ENCODE assay signal across 8 cellular contexts in the genomic region with DNA sequence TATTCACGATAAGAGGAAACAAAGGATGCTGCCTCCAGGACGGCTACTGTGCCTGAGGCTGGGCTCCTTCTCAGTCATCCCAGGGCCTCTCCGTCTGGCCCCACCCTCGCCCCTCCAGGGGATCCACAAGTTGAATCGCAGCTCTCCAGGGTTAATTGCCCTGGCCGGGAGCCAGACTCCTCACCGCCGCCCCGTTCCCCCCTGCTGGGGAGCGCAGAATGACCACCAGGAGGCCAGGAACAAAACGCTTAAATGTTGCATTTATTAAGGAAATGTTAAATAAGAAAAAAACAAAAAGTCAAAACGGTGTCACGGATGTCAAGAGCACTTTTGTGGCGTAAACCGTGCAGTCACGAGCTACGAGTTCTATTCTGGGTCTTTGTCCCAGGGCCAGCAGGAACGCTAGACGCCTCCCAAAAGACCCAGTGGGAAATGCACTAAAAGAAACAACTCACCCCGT. TPM values are rescaled to one million over a fixed set of nuclear protein-coding genes. Genes with fewer than 3 reads are reported as not detected.
DNase-seq lines count a peak whose midpoint lies in the region; ATAC-seq, FAIRE-seq and TF ChIP-seq lines count a peak whose summit lies in the region.

No MANE protein-coding gene starts in this region.

- H3K4me2 ChIP-seq in HepG2 (ENCODE audit: low read depth, low read length), result no peak overlapping the region

- H3K4me3 ChIP-seq in CD4-positive, alpha-beta memory T cell (ENCODE audit: low read length in 2 of 2), result no peak overlapping the region
- H3K4me3 ChIP-seq in ascending aorta (peak overlapping the region; percentile 68 to 74), HepG2 (replicated peaks in 1 of 3; ENCODE audit: insufficient read depth in 1 of 3, low read depth in 2 of 3, low read length in 3 of 3) (no peak overlapping the region)

- H3K9me3 Mint-ChIP-seq in CD4-positive, alpha-beta memory T cell, result peaks cover 0 to 1% (median 0%) of the 10 kb centered on the region in 8 donors
- H3K9me3 Mint-ChIP-seq in mesothelial cell of epicardium, result no peaks in the 10 kb centered on the region

- ATAC-seq in HepG2 (no peak), HG02885 (IDR thresholded peaks at IDR 0.05; ENCODE audit: poor library complexity, unreplicated experiment) (no peak)

- intact Hi-C loops in CD4-positive, alpha-beta memory T cell (cut with micrococcal nuclease), result no loop called here
- intact Hi-C loops in ascending aorta (cut with DNase I), result no loop called here
- intact Hi-C loops in HepG2 (cut with micrococcal nuclease; ENCODE audit: unreplicated experiment), result loop anchor here (5.0 kb wide), 1 partner anchor 190 kb away; no protein-coding TSS in a partner anchor

- peaks cover 38 to 48% of the 10 kb centered on the region in 2 donors for H3K27me3 Mint-ChIP-seq in CD4-positive, alpha-beta memory T cell
- H3K27me3 Mint-ChIP-seq in mesothelial cell of epicardium (ENCODE audit: low read depth), result peaks cover 15% of the 10 kb centered on the region

- H3K27me3 ChIP-seq in CD4-positive, alpha-beta memory T cell (ENCODE audit: insufficient read depth, low read length), result peaks cover 24% of the 10 kb centered on the region
- H3K27me3 ChIP-seq in ascending aorta (no peaks in the 10 kb centered on the region), HepG2 (ENCODE audit: control insufficient read depth in 1 of 2, insufficient read depth in 2 of 2, low read length in 2 of 2) (peaks cover 6 to 43% of the 10 kb centered on the region in 2 experiments; a peak in 4 of 5 replicates)

- DNase-seq in CD4-positive, alpha-beta memory T cell, result no peak
- DNase-seq in HuH-7 (ENCODE audit: low spot score) (peak; percentile 16), ascending aorta (ENCODE audit: low spot score in 2 of 2) (no peak), mesothelial cell of epicardium (ENCODE audit: low spot score in 2 of 2, unreplicated experiment in 2 of 2) (peak; percentile 35 to 64), HepG2 (ENCODE audit: low spot score) (no peak), germinal center (ENCODE audit: low spot score) (no peak), HT-29 (ENCODE audit: low spot score) (no peak)

- H3K4me3 Mint-ChIP-seq in CD4-positive, alpha-beta memory T cell, result peak overlapping the region; percentile 21 to 88 (median 76)
- H3K4me3 Mint-ChIP-seq in mesothelial cell of epicardium, result peak overlapping the region; percentile 85

- H2AFZ ChIP-seq in HepG2 (ENCODE audit: low read length), result no peak overlapping the region

- no peak for TF ChIP-seq RAD21 in HepG2 (CRISPR knock-in tag; IDR thresholded peaks at IDR 0.05)

- no peak for FAIRE-seq in HepG2 (lab: Jason Lieb, UNC)

- TF ChIP-seq CTCF in ascending aorta (IDR thresholded peaks at IDR 0.05), result no peak
- TF ChIP-seq CTCF in mesothelial cell of epicardium (IDR thresholded peaks at IDR 0.05; ENCODE audit: unreplicated experiment), result peak; percentile 66
- no peak for TF ChIP-seq CTCF in HepG2 (CRISPR knock-in tag; IDR thresholded peaks at IDR 0.05)

- peaks cover 23% of the 10 kb centered on the region for H3K4me1 ChIP-seq in CD4-positive, alpha-beta memory T cell (ENCODE audit: insufficient read depth, low read length)
- H3K4me1 ChIP-seq in ascending aorta, result peaks cover 4 to 23% of the 10 kb centered on the region in 2 donors
- H3K4me1 ChIP-seq in HepG2 (ENCODE audit: insufficient read depth, low read length), result peaks cover 16% of the 10 kb centered on the region

- no peaks in the 10 kb centered on the region for H3K36me3 ChIP-seq in CD4-positive, alpha-beta memory T cell (ENCODE audit: insufficient read depth, low read length)
- H3K36me3 ChIP-seq in ascending aorta (no peaks in the 10 kb centered on the region), HepG2 (replicated peaks in 1 of 2; ENCODE audit: control insufficient read depth in 1 of 2, insufficient read depth in 2 of 2, low read length in 2 of 2) (no peaks in the 10 kb centered on the region)

- CTCF ChIA-PET in CD4-positive, alpha-beta memory T cell (lab: Charles Lee; ENCODE audit: partially characterized antibody), result no interaction called here
- CTCF ChIA-PET in HepG2 (lab: Yijun Ruan, JAX; ENCODE audit: low intra/inter-chr PET ratio, low total read pairs), result no interaction called here

- WGBS in HepG2 (ENCODE audit: low lambda C conversion rate), result 7% methylated on average over 20 of the region's 20 CpGs

- no peak overlapping the region for H3K27ac Mint-ChIP-seq in CD4-positive, alpha-beta memory T cell
- peak overlapping the region; percentile 72 for H3K27ac Mint-ChIP-seq in mesothelial cell of epicardium

- TF ChIP-seq EP300 in HepG2 (IDR thresholded peaks at IDR 0.05; ENCODE audit: low read depth in 2 of 2, low read length in 2 of 2) (no peak), HepG2 (CRISPR knock-in tag; IDR thresholded peaks at IDR 0.05; ENCODE audit: borderline replicate concordance) (no peak)

- POLR2A ChIA-PET in CD4-positive, alpha-beta memory T cell (lab: Charles Lee; ENCODE audit: partially characterized antibody), result interaction anchor here (0.6 kb wide), 1 partner anchor 1299 kb away, joined by 4 read pairs; no protein-coding TSS in a partner anchor
- POLR2A ChIA-PET in HepG2 (lab: Yijun Ruan, JAX), result no interaction called here

- no peaks in the 10 kb centered on the region for H3K9me3 ChIP-seq in CD4-positive, alpha-beta memory T cell (ENCODE audit: control insufficient read depth in 1 of 2, low read length in 2 of 2)
- no peaks in the 10 kb centered on the region for H3K9me3 ChIP-seq in ascending aorta
- no peaks in the 10 kb centered on the region for H3K9me3 ChIP-seq in HepG2 (ENCODE audit: low read length)

- no peak overlapping the region for H3K9ac ChIP-seq in HepG2 (ENCODE audit: insufficient read depth, low read depth, low read length)

- H4K20me1 ChIP-seq in HepG2 (ENCODE audit: insufficient read depth, low read length), result no peaks in the 10 kb centered on the region

- H3K4me1 Mint-ChIP-seq in CD4-positive, alpha-beta memory T cell, result peaks cover 10 to 31% (median 17%) of the 10 kb centered on the region in 4 donors
- peaks cover 54% of the 10 kb centered on the region for H3K4me1 Mint-ChIP-seq in mesothelial cell of epicardium

- H3K79me2 ChIP-seq in HepG2 (ENCODE audit: insufficient read depth, low read length), result no peaks in the 10 kb centered on the region

- in situ Hi-C loops in HepG2 (cut with HindIII; ENCODE audit: extremely low pct_ligation_motif_present, low pct_unique_long_range_greater_than_20kb), result loop anchor here (5.0 to 25.0 kb wide), 3 partner anchors 315 to 1440 kb away; no protein-coding TSS in a partner anchor

- no peaks in the 10 kb centered on the region for H3K36me3 Mint-ChIP-seq in CD4-positive, alpha-beta memory T cell
- no peaks in the 10 kb centered on the region for H3K36me3 Mint-ChIP-seq in mesothelial cell of epicardium

- BruUV-seq in HepG2 (replicated peaks; lab: Mats Ljungman, UMichigan), result no TSS peak

- TF ChIP-seq POLR2A in HepG2 (IDR thresholded peaks at IDR 0.05; ENCODE audit: insufficient read depth in 1 of 2, low read depth in 2 of 2, low read length in 2 of 2), result no peak

- H3K27ac ChIP-seq in CD4-positive, alpha-beta memory T cell (ENCODE audit: low read depth, low read length), result no peak overlapping the region
- H3K27ac ChIP-seq in ascending aorta (no peak overlapping the region), HepG2 (ENCODE audit: extremely low read length, insufficient read depth, low read length) (no peak overlapping the region)

TF ChIP-seq in HepG2, 621 proteins besides CTCF, POLR2A, EP300 and RAD21:
- TF ChIP-seq PAWR (CRISPR knock-in tag; IDR thresholded peaks at IDR 0.05; ENCODE audit: borderline replicate concordance), result no peak

RNA-seq across cellular contexts. Expression of gene RPRM, which starts 1.4 kb away (rescaled TPM):
- total RNA-seq in CD4-positive, alpha-beta memory T cell, result not detected
- under 1 TPM in 1 of 2 donors, not detected in 1; 0.97 TPM for polyA plus RNA-seq in CD4-positive, alpha-beta memory T cell
- total RNA-seq in ascending aorta (not detected), mesothelial cell of epicardium (14.4 to 15.5 TPM (median 15.2 TPM) in 3 replicates), HepG2 (2016; rRNA removed; fragmentation: Illumina TruSeq; extraction: Trizol) (not detected in 2 replicates)
- total RNA-seq in HepG2 (2016; cell fraction: cytosol; rRNA removed; fragmentation: Illumina TruSeq; extraction: Trizol; ENCODE audit: low read depth), result not detected in 2 replicates
- total RNA-seq in HepG2 (2016; cell fraction: insoluble cytoplasmic fraction; rRNA removed; fragmentation: Illumina TruSeq; extraction: Trizol), result not detected in 2 replicates
- total RNA-seq in HepG2 (2016; cell fraction: membrane; rRNA removed; fragmentation: Illumina TruSeq; extraction: Trizol), result not detected in 2 replicates
- total RNA-seq in HepG2 (2016; cell fraction: nucleus; rRNA removed; fragmentation: Illumina TruSeq; extraction: Trizol), result not detected in 2 replicates
- polyA plus RNA-seq in HepG2 (2011; rRNA removed), result not detected in 2 replicates
- polyA plus RNA-seq in HepG2 (2011; cell fraction: cytosol; rRNA removed), result not detected in 2 replicates
- polyA plus RNA-seq in HepG2 (2011; cell fraction: nucleus; rRNA removed), result not detected in 2 replicates
- polyA plus RNA-seq in HepG2 (2012), result not detected in 2 replicates
- not detected in 2 replicates for polyA plus RNA-seq in HepG2 (2016; cell fraction: cytosol; fragmentation: Illumina TruSeq; extraction: Trizol; ENCODE audit: low read depth)
- not detected in 2 replicates for polyA plus RNA-seq in HepG2 (2016; cell fraction: insoluble cytoplasmic fraction; fragmentation: Illumina TruSeq; extraction: Trizol; ENCODE audit: low read depth)
- polyA plus RNA-seq in HepG2 (2016; cell fraction: membrane; fragmentation: Illumina TruSeq; extraction: Trizol; ENCODE audit: low read depth), result not detected in 2 replicates
- polyA plus RNA-seq in HepG2 (2016; cell fraction: nucleus; fragmentation: Illumina TruSeq; extraction: Trizol; ENCODE audit: insufficient read depth, low read depth), result not detected in 2 replicates
- polyA minus RNA-seq in HepG2 (2011; rRNA and poly(A)+ RNA removed; ENCODE audit: low replicate concordance), result 1.4 TPM in 1 of 2 replicates, not detected in the other
- polyA minus RNA-seq in HepG2 (2011; cell fraction: cytosol; rRNA and poly(A)+ RNA removed), result not detected in 2 replicates
- polyA minus RNA-seq in HepG2 (2011; cell fraction: nucleus; rRNA and poly(A)+ RNA removed), result not detected in 2 replicates
- total RNA-seq in HT-29 (2014; rRNA removed; shearing (Covaris generic)), result 2.0 and 2.4 TPM in 2 replicates

Comparison
In these comparisons a context has a peak if more than half of its experiments do, and no peak if none do; other contexts are left out.
1. DNase-seq: peak in HuH-7 (single experiment) and mesothelial cell of epicardium (2 of 2); none in CD4-positive, alpha-beta memory T cell (0 of 5), ascending aorta (0 of 2), HepG2 (single experiment), germinal center (single experiment) and HT-29 (single experiment).
2. H3K4me3 ChIP-seq: peak in ascending aorta (2 of 2); none in CD4-positive, alpha-beta memory T cell (0 of 2) and HepG2 (0 of 3).